ENCODE assay signal across 21 cellular contexts in the genomic region with DNA sequence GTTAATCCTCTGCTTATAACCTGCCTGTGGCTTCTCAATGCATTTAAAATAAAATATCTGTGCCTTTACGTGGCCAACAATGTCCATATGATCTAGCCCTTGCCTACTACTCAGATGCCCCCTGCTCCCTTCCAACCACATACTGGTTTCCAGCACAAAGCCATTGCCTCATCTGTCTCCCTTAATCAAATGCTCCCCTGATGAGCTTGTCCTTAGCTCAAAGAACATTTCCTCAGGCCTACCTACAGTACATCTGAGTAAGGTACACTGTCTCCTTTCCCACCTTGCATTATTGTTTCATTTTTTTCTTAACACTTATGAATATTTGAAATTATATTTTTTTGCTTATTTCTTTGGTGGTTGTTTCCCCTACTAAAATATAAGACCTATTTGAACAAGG. TPM values are rescaled to one million over a fixed set of nuclear protein-coding genes. Genes with fewer than 3 reads are reported as not detected.
DNase-seq lines count a peak whose midpoint lies in the region; ATAC-seq and TF ChIP-seq lines count a peak whose summit lies in the region.
"Had no signal": no experiment of that assay in that cellular context is flagged by ENCODE, and none has a peak within 500 bp of the region (broad histone marks: within the 10 kb centered on the region; RNA-seq: fewer than 3 reads in every experiment).

No MANE protein-coding gene starts in this region.

- no peaks in the 10 kb centered on the region for H3K27me3 Mint-ChIP-seq in Caco-2 (ENCODE audit: insufficient read depth, unreplicated experiment)
- no peaks in the 10 kb centered on the region for H3K27me3 Mint-ChIP-seq in chondrocyte (ENCODE audit: low read depth)
- H3K27me3 Mint-ChIP-seq in progenitor cell of endocrine pancreas = no peaks in the 10 kb centered on the region
- H3K27me3 Mint-ChIP-seq: IgD-negative memory B cell had no signal

- H3K4me1 ChIP-seq in Caco-2 = peaks cover 16% of the 10 kb centered on the region
- H3K4me1 ChIP-seq in Panc1 (ENCODE audit: control insufficient read depth, insufficient read depth, low read length) = peaks cover 7% of the 10 kb centered on the region

- H3K27me3 ChIP-seq in Caco-2 (replicated peaks; ENCODE audit: control insufficient read depth, insufficient read depth, low read length) = no peaks in the 10 kb centered on the region
- no peaks in the 10 kb centered on the region for H3K27me3 ChIP-seq in Panc1 (ENCODE audit: control insufficient read depth, insufficient read depth, low read length)
- H3K27me3 ChIP-seq: BLaER1 had no signal

- H3K4me3 ChIP-seq in Caco-2 (ENCODE audit: low read depth, low read length) (no peak overlapping the region), Panc1 (ENCODE audit: low read depth in 2 of 2, low read length in 2 of 2) (no peak overlapping the region)
- H3K4me3 ChIP-seq: BLaER1, HAP-1 had no signal

- intact Hi-C loops in Caco-2 (cut with micrococcal nuclease; ENCODE audit: unreplicated experiment) (no loop called here), Panc1 (cut with micrococcal nuclease; ENCODE audit: unreplicated experiment) (no loop called here)

- peak overlapping the region; percentile 48; the same call in 1 of the 2 replicates for H3K27ac ChIP-seq in Panc1 (ENCODE audit: low read length)
- H3K27ac ChIP-seq: BLaER1 had no signal

- no TSS peak for BruUV-seq in Caco-2 (replicated peaks; lab: Mats Ljungman, UMichigan)
- BruUV-seq in Panc1 (replicated peaks; lab: Mats Ljungman, UMichigan) = no TSS peak

- H3K9me3 ChIP-seq in Caco-2 (no peaks in the 10 kb centered on the region), Panc1 (ENCODE audit: control insufficient read depth, insufficient read depth, low read depth, low read length) (no peaks in the 10 kb centered on the region)
- H3K9me3 ChIP-seq: BLaER1, HAP-1 had no signal

- POLR2A ChIA-PET in Caco-2 (lab: Charles Lee) (no interaction called here), Panc1 (lab: Charles Lee) (no interaction called here)

- no peak for DNase-seq in Caco-2
- no peak for DNase-seq in Panc1 (ENCODE audit: low read depth, low spot score)
- DNase-seq in chondrocyte (ENCODE audit: low spot score) = no peak
- no peak for DNase-seq in progenitor cell of endocrine pancreas (ENCODE audit: low spot score, unreplicated experiment)
- no peak for DNase-seq in NK-92 (lab: John Stamatoyannopoulos, UW; ENCODE audit: unreplicated experiment)
- DNase-seq: 8988T; Calu3; CD4-positive, alpha-beta memory T cell; DMS 273 treated with DMSO at 0.1 percent for 48 hours; DMS53; DND-41; EL; GOT3; KG1 had no signal

- H3K4me1 Mint-ChIP-seq in Caco-2 (ENCODE audit: low read depth, unreplicated experiment) (peaks cover 12% of the 10 kb centered on the region), chondrocyte (ENCODE audit: low read depth) (peaks cover 16% of the 10 kb centered on the region), progenitor cell of endocrine pancreas (ENCODE audit: low read depth) (peaks cover 8% of the 10 kb centered on the region)

- H3K9me3 Mint-ChIP-seq in Caco-2 (ENCODE audit: unreplicated experiment) = no peaks in the 10 kb centered on the region
- H3K9me3 Mint-ChIP-seq in chondrocyte (ENCODE audit: low read depth) = no peaks in the 10 kb centered on the region
- H3K9me3 Mint-ChIP-seq in progenitor cell of endocrine pancreas (ENCODE audit: low read depth) = no peaks in the 10 kb centered on the region
- H3K9me3 Mint-ChIP-seq: CD14-positive monocyte; CD4-positive, alpha-beta memory T cell; IgD-negative memory B cell had no signal

- CTCF ChIA-PET in Caco-2 (lab: Charles Lee) (no interaction called here), Panc1 (lab: Charles Lee) (no interaction called here)

- ATAC-seq in Panc1 (peak; percentile 56; the same call in 1 of the 2 replicates), HG03342 (IDR thresholded peaks at IDR 0.05; ENCODE audit: unreplicated experiment) (no peak), GM19452 (IDR thresholded peaks at IDR 0.05; ENCODE audit: unreplicated experiment) (no peak)
- ATAC-seq: HepG2 had no signal

- in situ Hi-C loops in Panc1 (cut with HindIII; ENCODE audit: low pct_unique_long_range_greater_than_20kb, low sequenced_read_pairs) = no loop called here

- H3K36me3 ChIP-seq in Caco-2 (ENCODE audit: control insufficient read depth, insufficient read depth, low read length) (no peaks in the 10 kb centered on the region), Panc1 (ENCODE audit: control insufficient read depth, insufficient read depth, low read length) (no peaks in the 10 kb centered on the region)
- H3K36me3 ChIP-seq: BLaER1, HAP-1 had no signal

- no peak overlapping the region for H3K4me3 Mint-ChIP-seq in Caco-2 (ENCODE audit: unreplicated experiment)
- no peak overlapping the region for H3K4me3 Mint-ChIP-seq in chondrocyte (ENCODE audit: unreplicated experiment)
- H3K4me3 Mint-ChIP-seq in progenitor cell of endocrine pancreas (ENCODE audit: low read depth) = no peak overlapping the region
- H3K4me3 Mint-ChIP-seq: CD14-positive monocyte; CD4-positive, alpha-beta memory T cell; IgD-negative memory B cell had no signal

- peak overlapping the region; percentile 47 for H3K27ac Mint-ChIP-seq in Caco-2 (ENCODE audit: unreplicated experiment)
- peak overlapping the region; percentile 9 for H3K27ac Mint-ChIP-seq in chondrocyte (ENCODE audit: unreplicated experiment)
- H3K27ac Mint-ChIP-seq in progenitor cell of endocrine pancreas = peak overlapping the region; percentile 82
- H3K27ac Mint-ChIP-seq: CD14-positive monocyte; CD4-positive, alpha-beta memory T cell had no signal

- no peaks in the 10 kb centered on the region for H3K36me3 Mint-ChIP-seq in Caco-2 (ENCODE audit: insufficient read depth, unreplicated experiment)
- H3K36me3 Mint-ChIP-seq in chondrocyte (ENCODE audit: low read depth) = peaks cover 1% of the 10 kb centered on the region
- no peaks in the 10 kb centered on the region for H3K36me3 Mint-ChIP-seq in progenitor cell of endocrine pancreas (ENCODE audit: insufficient read depth)
- H3K36me3 Mint-ChIP-seq: CD14-positive monocyte; CD4-positive, alpha-beta memory T cell had no signal

- TF ChIP-seq CTCF in Caco-2 (IDR thresholded peaks at IDR 0.05; ENCODE audit: insufficient read depth in 1 of 2, low read depth in 1 of 2, low read length in 1 of 2, severe bottlenecking in 1 of 2, unreplicated experiment in 1 of 2) (no peak), Panc1 (IDR thresholded peaks at IDR 0.05) (no peak), chondrocyte (IDR thresholded peaks at IDR 0.05) (no peak), progenitor cell of endocrine pancreas (IDR thresholded peaks at IDR 0.05; ENCODE audit: unreplicated experiment) (no peak)

RNA-seq across cellular contexts. Expression of a gene that starts 5.9 kb away (rescaled TPM):
- 30.8 and 33.6 TPM in 2 replicates for total RNA-seq in Caco-2 (2022)
- 43.1 TPM for total RNA-seq in Panc1 (2021; ENCODE audit: unreplicated experiment)
- 16.4 TPM for polyA plus RNA-seq in Panc1 (2012; ENCODE audit: insufficient read length)
- 39.8 to 48.2 TPM (median 42.9 TPM) in 3 replicates for total RNA-seq in chondrocyte
- 31.9 and 35.5 TPM in 2 replicates for total RNA-seq in progenitor cell of endocrine pancreas

Comparison
In these comparisons a context has a peak if more than half of its experiments do, and no peak if none do; other contexts are left out.
1. H3K27ac Mint-ChIP-seq: peak in every context shown above with its lines; median percentile 82 in progenitor cell of endocrine pancreas; 47 in Caco-2; 9 in chondrocyte.